8 cellular contexts compared by ENCODE assay signal in the genomic region with DNA sequence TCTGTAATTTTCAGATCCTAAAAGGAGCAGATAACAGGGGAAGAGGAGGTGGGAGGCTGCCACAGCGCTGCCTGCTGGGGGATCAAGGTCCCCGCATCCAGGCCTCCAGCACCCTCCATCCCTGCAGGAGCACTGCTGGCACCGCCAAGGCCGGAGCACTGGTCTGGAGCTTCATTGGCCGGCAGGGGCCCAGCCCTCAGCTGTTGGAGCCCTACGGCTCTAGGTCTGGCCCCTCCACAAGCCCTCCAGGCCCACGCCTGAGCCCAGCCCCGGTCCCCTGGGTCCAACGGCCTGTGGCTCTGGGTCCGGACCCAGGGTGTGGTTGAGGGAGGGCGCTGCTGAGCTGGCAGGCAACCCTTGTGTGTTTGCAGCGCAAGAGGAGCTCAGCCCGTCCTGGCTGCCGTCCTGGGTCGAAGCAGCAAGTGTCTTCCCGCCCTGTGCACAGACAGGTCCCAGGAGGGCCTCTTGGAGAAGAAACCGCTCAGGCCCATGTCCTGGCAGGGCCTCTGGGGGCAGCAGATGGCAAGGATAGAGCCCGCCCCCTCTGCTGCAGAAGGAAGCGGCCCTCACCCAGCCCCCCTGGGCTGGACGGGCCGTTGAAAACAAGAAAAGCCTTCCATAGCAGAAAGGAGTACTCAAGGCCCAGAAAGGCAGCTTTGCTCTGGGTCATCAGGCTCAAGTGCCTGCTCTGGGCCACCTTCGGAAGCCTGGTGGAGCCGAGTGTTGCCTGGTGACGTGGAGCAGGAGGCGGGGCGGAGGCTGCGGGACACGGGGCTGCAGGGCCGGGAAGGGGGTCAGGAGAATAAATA. TPM values are rescaled to one million over a fixed set of nuclear protein-coding genes. Genes with fewer than 3 reads are reported as not detected.
DNase-seq lines count a peak whose midpoint lies in the region; ATAC-seq, FAIRE-seq and TF ChIP-seq lines count a peak whose summit lies in the region.

No MANE protein-coding gene starts in this region.

- H3K27ac ChIP-seq in kidney (ENCODE audit: low read depth in 2 of 2, low read length in 2 of 2) (no peak overlapping the region), thyroid gland (peak overlapping the region in 2 of 3 donors; percentile 32 to 73)

- H3K4me3 ChIP-seq in kidney (ENCODE audit: low read length in 2 of 2) (peak overlapping the region in 1 of 2 donors; percentile 31), thyroid gland (replicated peaks in 1 of 3) (peak overlapping the region in 1 of 3 donors; percentile 12)

- no peak for TF ChIP-seq POLR2A in thyroid gland (IDR thresholded peaks at IDR 0.05)

- POLR2A ChIA-PET in HEK293T (lab: Yijun Ruan, JAX) = no interaction called here

- TF ChIP-seq CTCF in D721Med (IDR thresholded peaks at IDR 0.05; ENCODE audit: insufficient read depth, missing control alignments) (peak; percentile 31), kidney (IDR thresholded peaks at IDR 0.05; ENCODE audit: borderline replicate concordance, extremely low read depth, insufficient read depth) (peak; percentile 0), thyroid gland (IDR thresholded peaks at IDR 0.05) (peak in 4 of 6 experiments; percentile 17 to 56 (median 44))

- intact Hi-C loops in kidney (cut with DNase I) (no loop called here), thyroid gland (cut with DNase I) (no loop called here)

- H3K36me3 ChIP-seq in kidney (ENCODE audit: control insufficient read depth in 1 of 2, insufficient read depth in 2 of 2, low read length in 2 of 2) = no peaks in the 10 kb centered on the region
- H3K36me3 ChIP-seq in thyroid gland = no peaks in the 10 kb centered on the region

- WGBS in thyroid gland, 2 donors = 32 to 35% methylated on average over 11 to 15 of the region's 29 CpGs

- H3K27me3 ChIP-seq in thyroid gland = no peaks in the 10 kb centered on the region

- peak; percentile 67 for ATAC-seq in HG03342 (IDR thresholded peaks at IDR 0.05; ENCODE audit: unreplicated experiment)

- DNase-seq in D721Med (ENCODE audit: insufficient read length, low spot score) = peak; percentile 91
- peak; percentile 44 for DNase-seq in amniotic epithelial cell (ENCODE audit: low read depth)
- DNase-seq in kidney = no peak
- DNase-seq in thyroid gland = peak; percentile 76 to 78
- no peak for DNase-seq in GOT3 (lab: John Stamatoyannopoulos, UW)
- DNase-seq in DMS53 treated with DMSO at 0.1 percent for 48 hours (lab: John Stamatoyannopoulos, UW; ENCODE audit: unreplicated experiment) = no peak
- DNase-seq in HEK293T (ENCODE audit: extremely low spot score) = no peak

- CTCF ChIA-PET in HEK293T (lab: Yijun Ruan, JAX) = interaction anchor here (0.7 kb wide), 1 partner anchor 17 kb away, joined by 3 read pairs; no protein-coding TSS in a partner anchor

- peaks cover 0 to 4% of the 10 kb centered on the region in 2 donors for H3K4me1 ChIP-seq in kidney (ENCODE audit: control insufficient read depth in 1 of 2, insufficient read depth in 1 of 2, low read depth in 1 of 2, low read length in 2 of 2)
- peaks cover 3 to 11% of the 10 kb centered on the region in 2 donors for H3K4me1 ChIP-seq in thyroid gland

- FAIRE-seq in D721Med (lab: Jason Lieb, UNC) = no peak
- no peak for FAIRE-seq in kidney (lab: Jason Lieb, UNC)

- H3K9ac ChIP-seq in kidney (ENCODE audit: low read length in 2 of 2) = no peak overlapping the region

- H3K9me3 ChIP-seq in kidney (ENCODE audit: control insufficient read depth in 1 of 2, low read length in 2 of 2) (no peaks in the 10 kb centered on the region), thyroid gland (no peaks in the 10 kb centered on the region)

TF ChIP-seq in HEK293T, 16 proteins besides CTCF, POLR2A, EP300 and RAD21:
- TF ChIP-seq CTBP1 (IDR thresholded peaks at IDR 0.05; ENCODE audit: borderline replicate concordance) (no peak), LEF1 (IDR thresholded peaks at IDR 0.05; ENCODE audit: borderline replicate concordance) (no peak), TARDBP (IDR thresholded peaks at IDR 0.05) (no peak), SUZ12 (IDR thresholded peaks at IDR 0.05) (no peak), NFRKB (IDR thresholded peaks at IDR 0.05) (no peak), FOXK2 (IDR thresholded peaks at IDR 0.05) (no peak), ELF4 (IDR thresholded peaks at IDR 0.05) (no peak), FOXM1 (IDR thresholded peaks at IDR 0.05; ENCODE audit: borderline replicate concordance) (no peak)
- TF ChIP-seq, protein P1, sequence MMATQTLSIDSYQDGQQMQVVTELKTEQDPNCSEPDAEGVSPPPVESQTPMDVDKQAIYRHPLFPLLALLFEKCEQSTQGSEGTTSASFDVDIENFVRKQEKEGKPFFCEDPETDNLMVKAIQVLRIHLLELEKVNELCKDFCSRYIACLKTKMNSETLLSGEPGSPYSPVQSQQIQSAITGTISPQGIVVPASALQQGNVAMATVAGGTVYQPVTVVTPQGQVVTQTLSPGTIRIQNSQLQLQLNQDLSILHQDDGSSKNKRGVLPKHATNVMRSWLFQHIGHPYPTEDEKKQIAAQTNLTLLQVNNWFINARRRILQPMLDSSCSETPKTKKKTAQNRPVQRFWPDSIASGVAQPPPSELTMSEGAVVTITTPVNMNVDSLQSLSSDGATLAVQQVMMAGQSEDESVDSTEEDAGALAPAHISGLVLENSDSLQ (IDR thresholded peaks at IDR 0.05) = no peak

RNA-seq across cellular contexts. Expression of gene FBXL18, which starts 35.7 kb away (rescaled TPM):
- 11.6 TPM for total RNA-seq in kidney
- 1.4 TPM for polyA plus RNA-seq in kidney (ENCODE audit: insufficient read depth, low read depth, low replicate concordance)
- 10 to 100 TPM in 3 of 4 donors, 1 to 10 TPM in 1; 6.2 to 12.7 (median 10.4) TPM for total RNA-seq in thyroid gland

RNA-seq across cellular contexts. Expression of gene ACTB, which starts 52.5 kb away (rescaled TPM):
- 3,873 TPM for total RNA-seq in kidney
- polyA plus RNA-seq in kidney (ENCODE audit: insufficient read depth, low read depth, low replicate concordance) = 2,804 TPM
- 1,000 to 10,000 TPM in 3 of 4 donors, 100 to 1,000 TPM in 1; 848 to 2,475 (median 1,538) TPM for total RNA-seq in thyroid gland

RNA-seq across cellular contexts. Expression of gene TNRC18, which starts 54.3 kb away (rescaled TPM):
- total RNA-seq in kidney (125 TPM), thyroid gland (100 to 1,000 TPM in 2 of 4 donors, 10 to 100 TPM in 2; 47.0 to 173 (median 94.8) TPM)
- polyA plus RNA-seq in kidney (ENCODE audit: insufficient read depth, low read depth, low replicate concordance) = 12.5 TPM

Comparison
In these comparisons a context has a peak if more than half of its experiments do, and no peak if none do; other contexts are left out.
1. DNase-seq: peak in D721Med (single experiment), amniotic epithelial cell (single experiment) and thyroid gland (2 of 2); none in kidney (single experiment), GOT3 (single experiment), DMS53 treated with DMSO at 0.1 percent for 48 hours (single experiment) and HEK293T (single experiment).
2. H3K27ac ChIP-seq: peak in thyroid gland (2 of 3); none in kidney (0 of 2).
3. Peak in every context shown above with its lines, with median percentiles within 50 percentile points of each other: CTCF ChIP-seq.